Comparison of ENCODE assay signal across 8 cellular contexts in genomic region chr14:60327447-60328331, GRCh38.
DNase-seq lines count a peak whose midpoint lies in the region; ATAC-seq and TF ChIP-seq lines count a peak whose summit lies in the region.

No MANE protein-coding gene starts in this region.

- no peaks in the 10 kb centered on the region for H3K9me3 Mint-ChIP-seq in GM23338
- no peaks in the 10 kb centered on the region for H3K9me3 Mint-ChIP-seq in nephron progenitor cell

- H3K36me3 Mint-ChIP-seq in GM23338 (ENCODE audit: low read depth) (no peaks in the 10 kb centered on the region), nephron progenitor cell (ENCODE audit: low read depth) (no peaks in the 10 kb centered on the region)

- H3K4me1 Mint-ChIP-seq in GM23338 (peaks cover 45% of the 10 kb centered on the region), nephron progenitor cell (peaks cover 30% of the 10 kb centered on the region)

- no peaks in the 10 kb centered on the region for H3K9me2 ChIP-seq in GM23338 (ENCODE audit: insufficient read depth)

- H3K4me1 ChIP-seq in GM23338 (ENCODE audit: insufficient read depth), result peaks cover 38% of the 10 kb centered on the region

- peaks cover 11% of the 10 kb centered on the region for H3K27me3 Mint-ChIP-seq in GM23338 (ENCODE audit: insufficient read depth, low read depth, poor library complexity)
- H3K27me3 Mint-ChIP-seq in nephron progenitor cell (ENCODE audit: low read depth, poor library complexity), result peaks cover 33% of the 10 kb centered on the region

- H3K4me3 ChIP-seq in GM23338 (peak overlapping the region; percentile 54), epithelial cell of esophagus (ENCODE audit: low read length) (peak overlapping the region; percentile 35)

- peaks cover 4% of the 10 kb centered on the region; the same call in 1 of the 2 replicates for H3F3A ChIP-seq in GM23338 (replicated peaks; ENCODE audit: low read depth)

- H4K20me1 ChIP-seq in GM23338 (replicated peaks; ENCODE audit: insufficient read depth), result no peaks in the 10 kb centered on the region

- H3K27ac Mint-ChIP-seq in GM23338 (no peak overlapping the region; the same call in 1 of the 2 replicates), nephron progenitor cell (no peak overlapping the region)

- H3K27ac ChIP-seq in GM23338 (ENCODE audit: low read depth), result no peak overlapping the region

- DNase-seq in GM23338 (ENCODE audit: low spot score) (peak; percentile 69), NCI-H1092 (lab: John Stamatoyannopoulos, UW) (peak; percentile 89), epithelial cell of esophagus (ENCODE audit: low read depth) (peak; percentile 19), nephron progenitor cell (peak; percentile 41), ureter (ENCODE audit: low spot score) (peak; percentile 46), NCI-H1694 treated with DMSO at 0.1 percent for 48 hours (lab: John Stamatoyannopoulos, UW) (no peak)
- DNase-seq in activated CD4-positive, alpha-beta T cell treated with anti-CD3 and anti-CD28 coated beads, Interleukin-2, amount 50 U/mL, for 1 hour, result peak; percentile 17

- TF ChIP-seq CTCF in GM12873 (IDR thresholded peaks at IDR 0.05; ENCODE audit: insufficient read depth, low read depth, low read length, missing control alignments) (peak; percentile 32), GM23338 (conservative IDR thresholded peaks at IDR 0.05; ENCODE audit: low read depth in 2 of 2) (peak in 1 of 2 experiments; percentile 45; a peak in 2 of 4 replicates), epithelial cell of esophagus (IDR thresholded peaks at IDR 0.05; ENCODE audit: insufficient read depth, low read depth, low read length, missing control alignments) (no peak), nephron progenitor cell (IDR thresholded peaks at IDR 0.05) (no peak)

- H3K36me3 ChIP-seq in GM23338 (ENCODE audit: insufficient read depth), result no peaks in the 10 kb centered on the region

- H3K4me3 Mint-ChIP-seq in GM23338, result peak overlapping the region; percentile 79
- H3K4me3 Mint-ChIP-seq in nephron progenitor cell, result peak overlapping the region; percentile 84

- peak; percentile 65 for ATAC-seq in GM23338

- peak overlapping the region; percentile 86 for H2AFZ ChIP-seq in GM23338

- peak overlapping the region; percentile 80 for H3K4me2 ChIP-seq in GM23338

- peaks cover 5% of the 10 kb centered on the region; the same call in 1 of the 2 replicates for H3K27me3 ChIP-seq in GM23338 (ENCODE audit: insufficient read depth)

- H3K79me2 ChIP-seq in GM23338 (replicated peaks; ENCODE audit: insufficient read depth), result no peaks in the 10 kb centered on the region

TF ChIP-seq in GM23338, 12 proteins besides CTCF, POLR2A, EP300 and RAD21:
- no peak; the same call in 1 of the 2 replicates for TF ChIP-seq POLR2AphosphoS5 (IDR thresholded peaks at IDR 0.05; ENCODE audit: low read depth)
- 0 out of 2 replicates have a peak, but pooled peaks have one; percentile 14 for TF ChIP-seq ZNF114 (CRISPR knock-in tag; IDR thresholded peaks at IDR 0.05)
